ENCODE assay signal across 9 cellular contexts in the genomic region with DNA sequence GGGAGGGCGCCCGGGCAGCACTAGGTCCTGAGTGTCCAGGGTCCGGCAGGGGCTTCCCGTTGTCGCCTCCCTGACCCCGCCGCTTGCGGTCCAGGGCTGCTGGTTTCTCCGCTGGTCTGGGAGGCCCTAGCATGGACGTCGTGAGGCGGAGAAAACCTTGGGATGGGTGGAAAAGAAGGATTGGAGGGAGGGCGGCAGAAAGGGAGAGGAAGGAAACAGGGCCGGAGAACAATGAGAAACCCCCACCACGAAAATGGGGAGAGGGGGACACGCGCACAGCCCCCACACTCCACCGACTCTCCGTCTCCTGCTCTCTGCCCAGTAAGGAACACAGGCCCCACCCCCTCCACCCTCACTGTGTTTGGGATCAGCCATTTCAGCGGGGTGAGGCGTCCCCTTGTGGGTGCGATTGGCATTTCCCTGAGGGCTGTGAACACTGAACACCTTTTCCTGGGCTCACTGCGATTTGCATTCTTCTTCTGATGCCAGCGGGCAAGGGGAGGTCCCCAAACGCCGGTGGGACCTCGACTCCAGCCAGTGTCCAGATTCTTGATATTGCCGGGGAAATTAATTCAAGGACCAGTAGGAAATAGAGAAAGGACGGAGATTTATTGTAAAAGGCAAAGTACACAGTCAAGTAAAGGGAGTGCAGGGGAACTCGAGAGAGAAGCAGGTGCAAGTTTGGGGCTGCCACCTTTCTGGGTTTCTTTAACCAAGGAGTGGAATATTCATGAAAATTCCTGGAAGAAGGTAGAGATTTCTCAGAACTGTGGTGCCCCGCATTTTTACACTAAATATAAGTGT. TPM values are rescaled to one million over a fixed set of nuclear protein-coding genes. Genes with fewer than 3 reads are reported as not detected.
DNase-seq lines count a peak whose midpoint lies in the region; ATAC-seq and TF ChIP-seq lines count a peak whose summit lies in the region.
"Had no signal": no experiment of that assay in that cellular context is flagged by ENCODE, and none has a peak within 500 bp of the region (broad histone marks: within the 10 kb centered on the region; RNA-seq: fewer than 3 reads in every experiment).

No MANE protein-coding gene starts in this region.

- no peak overlapping the region for H3K27ac Mint-ChIP-seq in nephron
- no peak overlapping the region for H3K27ac Mint-ChIP-seq in stimulated activated naive CD8-positive, alpha-beta T cell treated with anti-CD3 and anti-CD28 coated beads, Interleukin-15, Interleukin-2, amounts not matched to agents 100 ng/mL and 50 ng/mL, for 24 hours

- peak overlapping the region; percentile 35; the same call in 1 of the 2 replicates for H3K9ac ChIP-seq in HUES64 (ENCODE audit: low read depth, low read length)

- H3K4me1 ChIP-seq in HUES64 (ENCODE audit: insufficient read depth, low read length): no peaks in the 10 kb centered on the region
- peaks cover 3 to 12% (median 9%) of the 10 kb centered on the region in 4 donors for H3K4me1 ChIP-seq in Peyer's patch

- no peak for ATAC-seq in HG02642 (IDR thresholded peaks at IDR 0.05; ENCODE audit: poor library complexity, unreplicated experiment)

- peak overlapping the region; percentile 75 to 82 (median 81) for H3K4me3 Mint-ChIP-seq in nephron
- peak overlapping the region; percentile 42 for H3K4me3 Mint-ChIP-seq in stimulated activated naive CD8-positive, alpha-beta T cell treated with anti-CD3 and anti-CD28 coated beads, Interleukin-15, Interleukin-2, amounts not matched to agents 100 ng/mL and 50 ng/mL, for 24 hours

- WGBS in HUES64: 6% methylated on average over 29 of the region's 31 CpGs

- peak; percentile 54 to 96 (median 88) for TF ChIP-seq CTCF in Peyer's patch (IDR thresholded peaks at IDR 0.05)
- peak; percentile 95 for TF ChIP-seq CTCF in fibroblast of the aortic adventitia (IDR thresholded peaks at IDR 0.05; ENCODE audit: insufficient read depth, low read length)
- TF ChIP-seq CTCF in nephron (IDR thresholded peaks at IDR 0.05; ENCODE audit: unreplicated experiment in 3 of 3): peak; percentile 79 to 86 (median 85)

- peaks cover 10% of the 10 kb centered on the region for H3K9me3 Mint-ChIP-seq in nephron
- H3K9me3 Mint-ChIP-seq in stimulated activated naive CD8-positive, alpha-beta T cell treated with anti-CD3 and anti-CD28 coated beads, Interleukin-15, Interleukin-2, amounts not matched to agents 100 ng/mL and 50 ng/mL, for 24 hours: no peaks in the 10 kb centered on the region

- TF ChIP-seq POLR2A in Peyer's patch (IDR thresholded peaks at IDR 0.05): no peak

- H3K27ac ChIP-seq in HUES64 (ENCODE audit: low read depth, low read length) (no peak overlapping the region), Peyer's patch (no peak overlapping the region)

- no peaks in the 10 kb centered on the region for H3K36me3 Mint-ChIP-seq in nephron (ENCODE audit: low read depth)
- no peaks in the 10 kb centered on the region for H3K36me3 Mint-ChIP-seq in stimulated activated naive CD8-positive, alpha-beta T cell treated with anti-CD3 and anti-CD28 coated beads, Interleukin-15, Interleukin-2, amounts not matched to agents 100 ng/mL and 50 ng/mL, for 24 hours (ENCODE audit: low read depth)

- peaks cover 98% of the 10 kb centered on the region for H3K27me3 Mint-ChIP-seq in nephron (ENCODE audit: low read depth)
- peaks cover 92% of the 10 kb centered on the region for H3K27me3 Mint-ChIP-seq in stimulated activated naive CD8-positive, alpha-beta T cell treated with anti-CD3 and anti-CD28 coated beads, Interleukin-15, Interleukin-2, amounts not matched to agents 100 ng/mL and 50 ng/mL, for 24 hours

- peaks cover 84% of the 10 kb centered on the region for H3K27me3 ChIP-seq in HUES64 (ENCODE audit: insufficient read depth, low read length)
- H3K27me3 ChIP-seq in Peyer's patch: no peaks in the 10 kb centered on the region

- H3K9me3 ChIP-seq in HUES64 (ENCODE audit: insufficient read depth, low read depth, low read length) (no peaks in the 10 kb centered on the region), Peyer's patch (no peaks in the 10 kb centered on the region)

- peak; percentile 81 for DNase-seq in ELR (ENCODE audit: low read depth)
- DNase-seq in Peyer's patch: peak; percentile 70 to 94 (median 90)
- peak; percentile 46 for DNase-seq in activated T-helper 1 cell treated with Interleukin-2 at 50 U/mL for 16 hours (ENCODE audit: low read depth)
- DNase-seq in fibroblast of the aortic adventitia (ENCODE audit: low read depth): peak; percentile 78

- H3K4me1 Mint-ChIP-seq in nephron: peaks cover 7% of the 10 kb centered on the region
- peaks cover 16% of the 10 kb centered on the region for H3K4me1 Mint-ChIP-seq in stimulated activated naive CD8-positive, alpha-beta T cell treated with anti-CD3 and anti-CD28 coated beads, Interleukin-15, Interleukin-2, amounts not matched to agents 100 ng/mL and 50 ng/mL, for 24 hours (ENCODE audit: low read depth)

- H3K4me3 ChIP-seq in HUES64 (ENCODE audit: low read length) (peak overlapping the region; percentile 65), Peyer's patch (peak overlapping the region; percentile 23 to 57 (median 38)), fibroblast of the aortic adventitia (ENCODE audit: low read depth, low read length) (peak overlapping the region; percentile 53)

- no peaks in the 10 kb centered on the region for H3K36me3 ChIP-seq in HUES64 (ENCODE audit: insufficient read depth, low read length)
- no peaks in the 10 kb centered on the region for H3K36me3 ChIP-seq in Peyer's patch

RNA-seq across cellular contexts. Expression of a gene that starts 3.3 kb away (rescaled TPM):
- polyA plus RNA-seq in HUES64 (2013, experiment 1 of 2): not detected
- not detected for polyA plus RNA-seq in HUES64 (2013, experiment 2 of 2)
- total RNA-seq in Peyer's patch: not detected
- total RNA-seq in fibroblast of the aortic adventitia (ENCODE audit: low replicate concordance): 0.82 and 4.6 TPM in 2 replicates

RNA-seq across cellular contexts. Expression of a gene that starts 15.6 kb away (rescaled TPM):
- polyA plus RNA-seq in HUES64 (2013, experiment 1 of 2): not detected
- polyA plus RNA-seq in HUES64 (2013, experiment 2 of 2): not detected
- total RNA-seq in Peyer's patch (not detected), fibroblast of the aortic adventitia (ENCODE audit: low replicate concordance) (2.5 and 3.3 TPM in 2 replicates)

RNA-seq across cellular contexts. Expression of a gene that starts 28.3 kb away (rescaled TPM):
- polyA plus RNA-seq in HUES64 (2013, experiment 1 of 2): not detected
- polyA plus RNA-seq in HUES64 (2013, experiment 2 of 2): not detected
- total RNA-seq in Peyer's patch (not detected), fibroblast of the aortic adventitia (ENCODE audit: low replicate concordance) (0.63 TPM in 1 of 2 replicates, not detected in the other)
- total RNA-seq: temporal lobe had no signal

RNA-seq across cellular contexts. Expression of a gene that starts 37.6 kb away (rescaled TPM):
- 0.20 TPM for polyA plus RNA-seq in HUES64 (2013, experiment 1 of 2)
- polyA plus RNA-seq in HUES64 (2013, experiment 2 of 2): 0.76 TPM
- total RNA-seq in Peyer's patch: not detected
- 0.65 and 1.7 TPM in 2 replicates for total RNA-seq in fibroblast of the aortic adventitia (ENCODE audit: low replicate concordance)
